In genomic region chr7:120988591-120989299, GRCh38 we compare ENCODE assay signal across 8 cellular contexts. TPM values are rescaled to one million over a fixed set of nuclear protein-coding genes. Genes with fewer than 3 reads are reported as not detected.
DNase-seq lines count a peak whose midpoint lies in the region; ATAC-seq and TF ChIP-seq lines count a peak whose summit lies in the region.

CPED1 (plus strand) TSS chr7:120988711; CDS start chr7:120989622, 911 bp downstream.

- POLR2A ChIA-PET in CD8-positive, alpha-beta T cell (lab: Charles Lee) = no interaction called here
- POLR2A ChIA-PET in T-cell (lab: Charles Lee) = interaction anchor here (0.6 to 1.5 kb wide), 2 partner anchors 8 to 38 kb away, joined by 3 read pairs; partner anchors contain the start of gene ING3 (in 1 of the 2)

- no peak within 1 kb of the TSS for H3K27ac ChIP-seq in CD8-positive, alpha-beta T cell (ENCODE audit: low read depth, low read length)
- no peak within 1 kb of the TSS for H3K27ac ChIP-seq in HL-60 (replicated peaks)
- peak within 1 kb of the TSS; percentile 27 for H3K27ac ChIP-seq in mammary epithelial cell (ENCODE audit: insufficient read depth, low read depth, low read length)
- H3K27ac ChIP-seq in sigmoid colon = peak within 1 kb of the TSS; percentile 86 to 95 (median 88)

- peak within 1 kb of the TSS; percentile 86 for H3K4me2 ChIP-seq in mammary epithelial cell (ENCODE audit: insufficient read depth, low read depth, low read length)

- H3K36me3 Mint-ChIP-seq in CD8-positive, alpha-beta T cell = no peaks in the 10 kb centered on the region
- no peaks in the 10 kb centered on the region for H3K36me3 Mint-ChIP-seq in T-cell

- TF ChIP-seq EP300 in sigmoid colon (IDR thresholded peaks at IDR 0.05) = peak in 3 of 4 donors; percentile 7 to 71 (median 12)

- peak within 1 kb of the TSS; percentile 64 for H2AFZ ChIP-seq in mammary epithelial cell (ENCODE audit: low read depth, low read length)

- no peaks in the 10 kb centered on the region for H3K79me2 ChIP-seq in mammary epithelial cell (ENCODE audit: insufficient read depth, low read length)

- peaks cover 56% of the 10 kb centered on the region for H3K27me3 Mint-ChIP-seq in CD8-positive, alpha-beta T cell (ENCODE audit: low read depth)
- H3K27me3 Mint-ChIP-seq in T-cell = peaks cover 45 to 55% of the 10 kb centered on the region in 2 donors

- H3K27me3 ChIP-seq in CD8-positive, alpha-beta T cell (ENCODE audit: insufficient read depth, low read length) = peaks cover 29% of the 10 kb centered on the region
- H3K27me3 ChIP-seq in HL-60 (ENCODE audit: insufficient read depth, poor library complexity, severe bottlenecking) (no peaks in the 10 kb centered on the region), mammary epithelial cell (ENCODE audit: insufficient read depth, low read length) (no peaks in the 10 kb centered on the region), sigmoid colon (no peaks in the 10 kb centered on the region)

- H3K4me1 Mint-ChIP-seq in CD8-positive, alpha-beta T cell (ENCODE audit: low read depth) = peaks cover 18% of the 10 kb centered on the region
- H3K4me1 Mint-ChIP-seq in T-cell = peaks cover 18 to 21% (median 21%) of the 10 kb centered on the region in 3 donors

- peaks cover 13% of the 10 kb centered on the region for H3K4me1 ChIP-seq in CD8-positive, alpha-beta T cell (ENCODE audit: insufficient read depth, low read length)
- H3K4me1 ChIP-seq in mammary epithelial cell (ENCODE audit: insufficient read depth, low read length) (peaks cover 12% of the 10 kb centered on the region), sigmoid colon (peaks cover 0 to 28% (median 10%) of the 10 kb centered on the region in 4 donors)

- TF ChIP-seq POLR2A in sigmoid colon (IDR thresholded peaks at IDR 0.05) = peak; percentile 16 to 33

- in situ Hi-C loops in mammary epithelial cell (cut with MboI; ENCODE audit: low sequenced_read_pairs in 2 of 2) = loop anchor here (10.0 to 25.0 kb wide), 2 partner anchors 96 to 349 kb away; partner anchors contain the start of gene WNT16 (in 1 of the 2)

- no TSS peak for BruUV-seq in mammary epithelial cell (replicated peaks; lab: Mats Ljungman, UMichigan)

- no peaks in the 10 kb centered on the region for H3K36me3 ChIP-seq in CD8-positive, alpha-beta T cell (ENCODE audit: insufficient read depth, low read length)
- H3K36me3 ChIP-seq in mammary epithelial cell (ENCODE audit: insufficient read depth, low read length) = no peaks in the 10 kb centered on the region
- H3K36me3 ChIP-seq in sigmoid colon = no peaks in the 10 kb centered on the region

- intact Hi-C loops in CD8-positive, alpha-beta T cell (cut with DNase I, micrococcal nuclease) = loop anchor here (2.0 to 10.0 kb wide), 3 partner anchors 36 to 556 kb away; partner anchors contain the start of gene ING3 (in 1 of the 2)
- intact Hi-C loops in mammary epithelial cell (cut with micrococcal nuclease) (loop anchor here (5.0 to 10.0 kb wide), 3 partner anchors 344 to 1006 kb away; no protein-coding TSS in a partner anchor), sigmoid colon (cut with DNase I) (loop anchor here (2.0 kb wide), 1 partner anchor 38 kb away; the partner anchor contains the start of gene ING3)

- no peaks in the 10 kb centered on the region for H3K9me3 Mint-ChIP-seq in CD8-positive, alpha-beta T cell
- no peaks in the 10 kb centered on the region for H3K9me3 Mint-ChIP-seq in T-cell

- 3% methylated on average over 28 of the region's 28 CpGs for WGBS in mammary epithelial cell (ENCODE audit: low coverage, missing lambda C conversion rate)
- 1 to 2% methylated on average over 28 of the region's 28 CpGs for WGBS in sigmoid colon, 2 donors

- H3K9me3 ChIP-seq in CD8-positive, alpha-beta T cell (ENCODE audit: low read length) = no peaks in the 10 kb centered on the region
- no peaks in the 10 kb centered on the region for H3K9me3 ChIP-seq in mammary epithelial cell (replicated peaks; ENCODE audit: insufficient read depth, low read length)
- H3K9me3 ChIP-seq in iPS-18c (ENCODE audit: control insufficient read depth, insufficient read depth, low read length) = no peaks in the 10 kb centered on the region
- H3K9me3 ChIP-seq in sigmoid colon = no peaks in the 10 kb centered on the region

- dilution Hi-C loops in mammary epithelial cell (cut with HindIII; ENCODE audit: low sequenced_read_pairs) = no loop called here

- peak in 4 of 7 experiments; percentile 4 to 23 (median 18) for DNase-seq in CD8-positive, alpha-beta T cell
- DNase-seq in HL-60 (ENCODE audit: low read depth in 1 of 2, low spot score in 1 of 2) (peak in 1 of 2 experiments; percentile 13), T-cell (peak in 16 of 34 experiments; percentile 0 to 34 (median 14)), mammary epithelial cell (peak; percentile 51), sigmoid colon (peak; percentile 91), NCI-H1930 (lab: John Stamatoyannopoulos, UW) (no peak)

- TF ChIP-seq CTCF in CD8-positive, alpha-beta T cell (IDR thresholded peaks at IDR 0.05) = no peak
- no peak for TF ChIP-seq CTCF in HL-60 (IDR thresholded peaks at IDR 0.05; ENCODE audit: insufficient read depth, low read length)
- no peak for TF ChIP-seq CTCF in mammary epithelial cell (conservative IDR thresholded peaks at IDR 0.05 in 1 of 2, IDR thresholded peaks at IDR 0.05 in 1 of 2; ENCODE audit: extremely low read depth in 1 of 2, insufficient read depth in 1 of 2, low read depth in 1 of 2, low read length in 2 of 2)
- no peak for TF ChIP-seq CTCF in sigmoid colon (IDR thresholded peaks at IDR 0.05)

- H3K9ac ChIP-seq in mammary epithelial cell (ENCODE audit: insufficient read depth, low read length) = peak within 1 kb of the TSS; percentile 15

- H3K4me3 Mint-ChIP-seq in CD8-positive, alpha-beta T cell = peak within 1 kb of the TSS; percentile 75
- H3K4me3 Mint-ChIP-seq in T-cell = peak within 1 kb of the TSS; percentile 43 to 74 (median 60)

- CTCF ChIA-PET in CD8-positive, alpha-beta T cell (lab: Charles Lee) = interaction anchor here (0.7 to 8.4 kb wide), 17 partner anchors 7 to 182 kb away, joined by 3 to 123 read pairs (median 4); no protein-coding TSS in a partner anchor
- CTCF ChIA-PET in T-cell (lab: Charles Lee) = interaction anchor here (0.5 to 2.6 kb wide), 13 partner anchors 9 to 119 kb away, joined by 3 to 14 read pairs (median 4); no protein-coding TSS in a partner anchor
- CTCF ChIA-PET in mammary epithelial cell (lab: Charles Lee; ENCODE audit: low non-redundant PET) = interaction anchor here (0.5 to 1.1 kb wide), 3 partner anchors 88 to 300 kb away, joined by 3 to 10 read pairs (median 5); no protein-coding TSS in a partner anchor

- peak; percentile 24 for ATAC-seq in CD8-positive, alpha-beta T cell
- ATAC-seq in GM19463 (IDR thresholded peaks at IDR 0.05; ENCODE audit: unreplicated experiment) (peak; percentile 66), T-cell (replicated peaks in 1 of 4) (peak; percentile 32 to 50 (median 43))

- H3K27ac Mint-ChIP-seq in CD8-positive, alpha-beta T cell = no peak within 1 kb of the TSS
- H3K27ac Mint-ChIP-seq in T-cell = no peak within 1 kb of the TSS

- no peaks in the 10 kb centered on the region for H4K20me1 ChIP-seq in mammary epithelial cell (ENCODE audit: insufficient read depth, low read length)

- H3K4me3 ChIP-seq in CD8-positive, alpha-beta T cell (ENCODE audit: low read depth, low read length) = peak within 1 kb of the TSS; percentile 6
- peak within 1 kb of the TSS; percentile 44 for H3K4me3 ChIP-seq in HL-60 (replicated peaks; ENCODE audit: insufficient read depth, low read length)
- H3K4me3 ChIP-seq in mammary epithelial cell (replicated peaks in 1 of 3; ENCODE audit: insufficient read depth in 1 of 3, low read depth in 2 of 3, low read length in 3 of 3) = peak within 1 kb of the TSS; percentile 32 to 40 (median 36)
- H3K4me3 ChIP-seq in iPS-18c (ENCODE audit: insufficient read depth, low read depth, low read length) = peak within 1 kb of the TSS; percentile 35; the same call in 1 of the 2 replicates
- H3K4me3 ChIP-seq in sigmoid colon = peak within 1 kb of the TSS; percentile 45 to 62 (median 54)

RNA-seq across cellular contexts. Expression of gene CPED1, which starts in this region (rescaled TPM):
- total RNA-seq in CD8-positive, alpha-beta T cell = not detected
- 1 to 10 TPM in 1 of 5 donors, under 1 TPM in 2, not detected in 2; 0.73 to 1.4 (median 0.96) TPM for total RNA-seq in T-cell
- total RNA-seq in mammary epithelial cell = 1 to 10 TPM; 1.7 to 2.0 TPM
- polyA plus RNA-seq in mammary epithelial cell = 1.1 TPM
- polyA minus RNA-seq in mammary epithelial cell = 1.1 TPM
- total RNA-seq in sigmoid colon = 100 to 1,000 TPM in 1 of 4 donors, 10 to 100 TPM in 3; 79.6 to 120 (median 89.3) TPM
- polyA plus RNA-seq in sigmoid colon = 1 to 10 TPM; 1.2 to 2.2 (median 1.8) TPM

Comparison
In these comparisons a context has a peak if more than half of its experiments do, and no peak if none do; other contexts are left out.
1. RNA of gene CPED1 (total RNA-seq): 79.6 to 120 TPM in sigmoid colon; 1.7 to 2.0 TPM in mammary epithelial cell, 0.73 to 1.4 TPM in T-cell and not detected in CD8-positive, alpha-beta T cell; every median in the first group is over 10 times any median in the second.
2. Peak in DNase-seq, ATAC-seq and H3K4me3 ChIP-seq in CD8-positive, alpha-beta T cell; RNA of the gene not detected or under 1 TPM.
3. DNase-seq: peak in mammary epithelial cell (single experiment) and sigmoid colon (single experiment); none in NCI-H1930 (0 of 2).
4. H3K27ac ChIP-seq: peak in mammary epithelial cell (single experiment) and sigmoid colon (4 of 4); none in CD8-positive, alpha-beta T cell (single experiment) and HL-60 (single experiment).
5. Peak in every context shown above with its lines, with median percentiles within 50 percentile points of each other: ATAC-seq and H3K4me3 ChIP-seq.